18 cellular contexts compared by ENCODE assay signal in genomic region chr7:71511361-71511807, GRCh38.
DNase-seq lines count a peak whose midpoint lies in the region; ATAC-seq and TF ChIP-seq lines count a peak whose summit lies in the region.
"Had no signal": no experiment of that assay in that cellular context is flagged by ENCODE, and none has a peak within 500 bp of the region (broad histone marks: within the 10 kb centered on the region; RNA-seq: fewer than 3 reads in every experiment).

No MANE protein-coding gene starts in this region.

- POLR2A ChIA-PET in HEK293T (lab: Yijun Ruan, JAX), result no interaction called here

- H3K4me1 ChIP-seq in suprapubic skin, result no peaks in the 10 kb centered on the region
- H3K4me1 ChIP-seq: SJCRH30, vagina had no signal

- H3K27ac ChIP-seq in SK-N-MC, result no peak overlapping the region
- H3K27ac ChIP-seq in suprapubic skin, result no peak overlapping the region
- H3K27ac ChIP-seq: coronary artery, SJCRH30, vagina had no signal

- no peak for TF ChIP-seq CTCF in suprapubic skin (IDR thresholded peaks at IDR 0.05)

- no peaks in the 10 kb centered on the region for H3K27me3 ChIP-seq in suprapubic skin
- H3K27me3 ChIP-seq: SJCRH30, vagina had no signal

- TF ChIP-seq EP300 in suprapubic skin (IDR thresholded peaks at IDR 0.05), result no peak

- ATAC-seq in GM19455 (IDR thresholded peaks at IDR 0.05; ENCODE audit: unreplicated experiment), result no peak
- ATAC-seq: right cardiac atrium had no signal

- H3K36me3 ChIP-seq in SK-N-MC (ENCODE audit: insufficient read depth, low read length), result peaks cover 11% of the 10 kb centered on the region
- no peaks in the 10 kb centered on the region for H3K36me3 ChIP-seq in suprapubic skin
- H3K36me3 ChIP-seq: SJCRH30, vagina had no signal

- WGBS in suprapubic skin, result 52% methylated on average over 3 of the region's 3 CpGs

- peak; percentile 51 for DNase-seq in DMS 273 treated with DMSO at 0.1 percent for 48 hours (lab: John Stamatoyannopoulos, UW)
- DNase-seq in NAMALWA (ENCODE audit: low spot score), result peak; percentile 60
- peak; percentile 72 for DNase-seq in SK-N-MC (ENCODE audit: low read depth, low spot score)
- DNase-seq in iPS-NIHi7 (ENCODE audit: extremely low spot score), result peak; percentile 71
- no peak for DNase-seq in DMS153 treated with DMSO at 0.1 percent for 48 hours (lab: John Stamatoyannopoulos, UW; ENCODE audit: unreplicated experiment)
- DNase-seq in suprapubic skin (ENCODE audit: low spot score in 2 of 2), result no peak
- DNase-seq in HEK293T (ENCODE audit: extremely low spot score), result no peak
- DNase-seq: activated CD4-positive, alpha-beta T cell treated with anti-CD3 and anti-CD28 coated beads for 4 hours; activated CD8-positive, alpha-beta memory T cell treated with anti-CD3 and anti-CD28 coated beads, Interleukin-2, amount 50 U/mL, for 4 hours; activated gamma-delta T cell treated with Interleukin-2 at 50 U/mL for 16 hours; amygdala; GOT3; right cardiac atrium; T1000 had no signal

- H3K4me3 ChIP-seq in SK-N-MC (no peak overlapping the region), suprapubic skin (no peak overlapping the region)
- H3K4me3 ChIP-seq: coronary artery, SJCRH30, vagina had no signal

- CTCF ChIA-PET in HEK293T (lab: Yijun Ruan, JAX), result no interaction called here

- H3K9me3 ChIP-seq in SK-N-MC (ENCODE audit: low read depth, low read length) (no peaks in the 10 kb centered on the region), suprapubic skin (no peaks in the 10 kb centered on the region)
- H3K9me3 ChIP-seq: SJCRH30, vagina had no signal

- no peak for TF ChIP-seq POLR2A in suprapubic skin (IDR thresholded peaks at IDR 0.05)

- no peak overlapping the region for H3K9ac ChIP-seq in SK-N-MC (ENCODE audit: insufficient read length)

TF ChIP-seq in HEK293T, 16 proteins besides CTCF, POLR2A, EP300 and RAD21:
- TF ChIP-seq BHLHE40 (IDR thresholded peaks at IDR 0.05; ENCODE audit: borderline replicate concordance) (no peak), LEF1 (IDR thresholded peaks at IDR 0.05; ENCODE audit: borderline replicate concordance) (no peak), PKNOX1 (IDR thresholded peaks at IDR 0.05) (no peak), L3MBTL2 (conservative IDR thresholded peaks at IDR 0.05) (no peak), FOXM1 (IDR thresholded peaks at IDR 0.05; ENCODE audit: borderline replicate concordance) (no peak), HDGF (IDR thresholded peaks at IDR 0.05; ENCODE audit: borderline replicate concordance) (no peak), TARDBP (IDR thresholded peaks at IDR 0.05) (no peak)

Comparison
In these comparisons a context has a peak if more than half of its experiments do, and no peak if none do; other contexts are left out.
1. DNase-seq: peak in DMS 273 treated with DMSO at 0.1 percent for 48 hours (single experiment), NAMALWA (single experiment), SK-N-MC (single experiment) and iPS-NIHi7 (single experiment); none in DMS153 treated with DMSO at 0.1 percent for 48 hours (single experiment), suprapubic skin (0 of 2) and HEK293T (single experiment).